ENCODE assay signal across 1 cellular context in genomic region chr7:139118234-139118802, GRCh38.
TF ChIP-seq lines count a peak whose summit lies in the region.

No MANE protein-coding gene starts in this region.

TF ChIP-seq in GM12878, 131 proteins besides CTCF, POLR2A, EP300 and RAD21 (continued from another document and continues in another):
- peak; percentile 28 to 31; a peak in 1 of 4 replicates for TF ChIP-seq BHLHE40 (IDR thresholded peaks at IDR 0.05; ENCODE audit: borderline replicate concordance in 1 of 2, low read depth in 2 of 2, low read length in 1 of 2)
- peak; percentile 59; the same call in 1 of the 2 replicates for TF ChIP-seq SMARCA5 (IDR thresholded peaks at IDR 0.05)
- TF ChIP-seq MTA3 (IDR thresholded peaks at IDR 0.05; ENCODE audit: borderline replicate concordance, low read length), result peak; percentile 95; the same call in 1 of the 2 replicates
- peak; percentile 59; the same call in 1 of the 2 replicates for TF ChIP-seq NR2F1 (conservative IDR thresholded peaks at IDR 0.05)
- TF ChIP-seq SUZ12 (IDR thresholded peaks at IDR 0.05; ENCODE audit: unreplicated experiment), result no peak
- TF ChIP-seq SKIL (IDR thresholded peaks at IDR 0.05; ENCODE audit: low read depth, poor library complexity, severe bottlenecking), result peak; percentile 71
- TF ChIP-seq YY1 (IDR thresholded peaks at IDR 0.05; ENCODE audit: low read depth, low read length), result 0 out of 2 replicates have a peak, but pooled peaks have one; percentile 20
- peak; percentile 98 for TF ChIP-seq NFIC (IDR thresholded peaks at IDR 0.05; ENCODE audit: low read depth, low read length)
- TF ChIP-seq PAX5 (IDR thresholded peaks at IDR 0.05; ENCODE audit: borderline replicate concordance, low read depth, low read length), result peak; percentile 87; the same call in 1 of the 2 replicates
- TF ChIP-seq CBFB (IDR thresholded peaks at IDR 0.05; ENCODE audit: low read depth), result 0 out of 2 replicates have a peak, but pooled peaks have one; percentile 7
- peak; percentile 76 for TF ChIP-seq PBX3 (IDR thresholded peaks at IDR 0.05; ENCODE audit: insufficient replicate concordance, low read depth, low read length)
- peak; percentile 90 for TF ChIP-seq JUND (IDR thresholded peaks at IDR 0.05; ENCODE audit: low read depth, low read length)
- peak; percentile 61; the same call in 1 of the 2 replicates for TF ChIP-seq NBN (IDR thresholded peaks at IDR 0.05)
- peak; percentile 99 for TF ChIP-seq EED (IDR thresholded peaks at IDR 0.05; ENCODE audit: low read depth)
- TF ChIP-seq CREM (IDR thresholded peaks at IDR 0.05; ENCODE audit: low read depth), result peak; percentile 90
- peak; percentile 93 for TF ChIP-seq IKZF1 (conservative IDR thresholded peaks at IDR 0.05)
- no peak for TF ChIP-seq POLR2AphosphoS5 (IDR thresholded peaks at IDR 0.05; ENCODE audit: low read length)
- TF ChIP-seq NKRF (conservative IDR thresholded peaks at IDR 0.05), result 0 out of 2 replicates have a peak, but pooled peaks have one; percentile 13
- no peak for TF ChIP-seq ZSCAN29 (IDR thresholded peaks at IDR 0.05)
- TF ChIP-seq RELA (IDR thresholded peaks at IDR 0.05; ENCODE audit: borderline replicate concordance, partially characterized antibody), result peak; percentile 51
- peak in 1 of 2 experiments; percentile 92; a peak in 1 of 4 replicates for TF ChIP-seq ETV6 (conservative IDR thresholded peaks at IDR 0.05 in 1 of 2, IDR thresholded peaks at IDR 0.05 in 1 of 2; ENCODE audit: borderline replicate concordance in 1 of 2, low read depth in 1 of 2)
- peak; percentile 99 for TF ChIP-seq BACH1 (IDR thresholded peaks at IDR 0.05; ENCODE audit: borderline replicate concordance)
- no peak for TF ChIP-seq RAD51 (IDR thresholded peaks at IDR 0.05)
- no peak for TF ChIP-seq ZZZ3 (IDR thresholded peaks at IDR 0.05; ENCODE audit: control insufficient read depth, insufficient read length, low read depth)
- peak; percentile 50; the same call in 1 of the 2 replicates for TF ChIP-seq GATAD2B (conservative IDR thresholded peaks at IDR 0.05; ENCODE audit: low read depth)
- TF ChIP-seq TAF1 (IDR thresholded peaks at IDR 0.05; ENCODE audit: borderline replicate concordance, low read depth, low read length), result no peak
- no peak for TF ChIP-seq ELK1 (IDR thresholded peaks at IDR 0.05; ENCODE audit: low read depth, low read length)
- peak; percentile 99 for TF ChIP-seq IRF4 (IDR thresholded peaks at IDR 0.05; ENCODE audit: low read depth, low read length)
- TF ChIP-seq RUNX3 (IDR thresholded peaks at IDR 0.05; ENCODE audit: low read length), result peak; percentile 86
- TF ChIP-seq SRF (IDR thresholded peaks at IDR 0.05; ENCODE audit: low read depth in 2 of 2, low read length in 2 of 2), result peak in 1 of 2 experiments; percentile 77; a peak in 1 of 4 replicates
- peak; percentile 97 for TF ChIP-seq ZBED1 (IDR thresholded peaks at IDR 0.05; ENCODE audit: borderline replicate concordance)
- TF ChIP-seq BCL11A (IDR thresholded peaks at IDR 0.05; ENCODE audit: low read depth, low read length), result peak; percentile 91
- TF ChIP-seq CHD1 (IDR thresholded peaks at IDR 0.05; ENCODE audit: low read depth, low read length), result no peak
- TF ChIP-seq TCF3 (IDR thresholded peaks at IDR 0.05; ENCODE audit: borderline replicate concordance, insufficient read depth, low read depth, low read length), result peak; percentile 81
- peak; percentile 72 for TF ChIP-seq GABPA (IDR thresholded peaks at IDR 0.05; ENCODE audit: low read depth)
- TF ChIP-seq CREB1 (IDR thresholded peaks at IDR 0.05; ENCODE audit: low read depth), result peak; percentile 40; the same call in 1 of the 2 replicates
- 0 out of 2 replicates have a peak, but pooled peaks have one; percentile 44 for TF ChIP-seq MEF2A (IDR thresholded peaks at IDR 0.05; ENCODE audit: insufficient read depth, low read depth, low read length)
- TF ChIP-seq TBL1XR1 (IDR thresholded peaks at IDR 0.05; ENCODE audit: low read depth, low read length), result peak; percentile 61; the same call in 1 of the 2 replicates
- TF ChIP-seq MYC (IDR thresholded peaks at IDR 0.05; ENCODE audit: insufficient read depth, insufficient read length, insufficient replicate concordance, low read length, severe bottlenecking), result no peak
- peak; percentile 91 for TF ChIP-seq POU2F2 (IDR thresholded peaks at IDR 0.05; ENCODE audit: borderline replicate concordance, low read depth, low read length)
- TF ChIP-seq FOXM1 (IDR thresholded peaks at IDR 0.05; ENCODE audit: low read depth, low read length), result peak; percentile 98
- no peak for TF ChIP-seq E2F8 (IDR thresholded peaks at IDR 0.05; ENCODE audit: low read depth, partially characterized antibody)
- no peak for TF ChIP-seq EZH2 (IDR thresholded peaks at IDR 0.05; ENCODE audit: borderline replicate concordance, control insufficient read depth, low read depth, low read length)
- TF ChIP-seq STAT1 (conservative IDR thresholded peaks at IDR 0.05), result no peak
- TF ChIP-seq BCL3 (IDR thresholded peaks at IDR 0.05; ENCODE audit: borderline replicate concordance, insufficient read depth, low read depth, low read length, poor library complexity, severe bottlenecking), result peak; percentile 94
- 0 out of 2 replicates have a peak, but pooled peaks have one; percentile 8 for TF ChIP-seq REST (IDR thresholded peaks at IDR 0.05; ENCODE audit: low read depth, low read length)
- peak; percentile 78 for TF ChIP-seq DPF2 (IDR thresholded peaks at IDR 0.05)
- TF ChIP-seq ATF7 (IDR thresholded peaks at IDR 0.05; ENCODE audit: low read depth), result peak; percentile 86
- peak; percentile 16 for TF ChIP-seq SIX5 (IDR thresholded peaks at IDR 0.05; ENCODE audit: low read depth, low read length, severe bottlenecking)
- TF ChIP-seq CEBPB (IDR thresholded peaks at IDR 0.05; ENCODE audit: borderline replicate concordance in 1 of 2, low read depth in 2 of 2, low read length in 2 of 2), result peak in 1 of 2 experiments; percentile 25; a peak in 1 of 4 replicates
- TF ChIP-seq ATF2 (IDR thresholded peaks at IDR 0.05; ENCODE audit: low read length), result peak; percentile 96
- TF ChIP-seq MEF2B (IDR thresholded peaks at IDR 0.05; ENCODE audit: partially characterized antibody, poor library complexity, severe bottlenecking), result peak; percentile 17
- no peak for TF ChIP-seq TARDBP (IDR thresholded peaks at IDR 0.05; ENCODE audit: borderline replicate concordance)
- TF ChIP-seq JUNB (IDR thresholded peaks at IDR 0.05), result peak; percentile 100
